1 cellular context compared by ENCODE assay signal in the genomic region with DNA sequence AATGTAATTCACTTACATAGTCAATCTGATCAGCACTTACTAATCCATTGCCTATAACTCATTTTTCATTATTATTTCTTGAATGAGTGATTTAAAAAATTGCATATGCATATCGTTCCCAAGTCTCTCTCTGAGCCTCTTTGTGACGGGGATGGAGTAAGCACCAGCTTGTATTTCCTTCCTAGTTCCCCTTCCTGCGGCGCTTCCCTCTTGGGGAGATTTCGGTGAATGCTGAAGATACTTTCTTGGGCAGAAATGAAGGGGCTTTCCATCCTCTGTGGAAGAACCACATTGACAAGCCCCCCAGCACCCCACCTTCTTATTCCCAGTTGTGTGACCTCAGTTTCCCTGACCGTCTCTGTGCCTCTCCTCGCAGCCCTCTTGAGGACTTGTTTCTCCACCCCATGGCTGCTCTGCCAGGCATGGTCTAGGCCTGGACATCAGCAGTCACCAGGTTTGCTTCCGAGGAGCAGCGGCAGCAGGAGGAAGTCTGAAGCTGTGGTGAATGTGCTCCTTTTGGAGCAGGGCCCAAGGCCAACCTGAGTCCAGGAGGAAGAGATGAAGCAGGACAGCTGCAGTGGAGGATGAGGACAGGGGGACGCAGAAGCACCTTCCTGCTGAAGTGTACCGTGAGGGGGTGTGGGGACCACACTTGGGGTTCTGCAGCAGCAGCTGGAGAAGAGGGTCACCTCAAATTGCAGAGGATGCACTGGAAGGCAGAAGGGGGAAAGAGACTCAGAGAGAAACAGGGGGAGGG.
TF ChIP-seq lines count a peak whose summit lies in the region.

No MANE protein-coding gene starts in this region.

TF ChIP-seq in HepG2, 621 proteins besides CTCF, POLR2A, EP300 and RAD21 (continued from another document):
- TF ChIP-seq, protein P1, sequence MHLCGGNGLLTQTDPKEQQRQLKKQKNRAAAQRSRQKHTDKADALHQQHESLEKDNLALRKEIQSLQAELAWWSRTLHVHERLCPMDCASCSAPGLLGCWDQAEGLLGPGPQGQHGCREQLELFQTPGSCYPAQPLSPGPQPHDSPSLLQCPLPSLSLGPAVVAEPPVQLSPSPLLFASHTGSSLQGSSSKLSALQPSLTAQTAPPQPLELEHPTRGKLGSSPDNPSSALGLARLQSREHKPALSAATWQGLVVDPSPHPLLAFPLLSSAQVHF (CRISPR knock-in tag; IDR thresholded peaks at IDR 0.05) = peak; percentile 56; the same call in 1 of the 2 replicates
- TF ChIP-seq SMARCC2 (IDR thresholded peaks at IDR 0.05) (no peak), ZNF430 (CRISPR knock-in tag; IDR thresholded peaks at IDR 0.05) (0 out of 2 replicates have a peak, but pooled peaks have one; percentile 43), ZNF687 (CRISPR knock-in tag; IDR thresholded peaks at IDR 0.05) (peak; percentile 47; the same call in 1 of the 2 replicates), PHF21A (CRISPR knock-in tag; IDR thresholded peaks at IDR 0.05) (no peak)
